9 cellular contexts compared by ENCODE assay signal in genomic region chr12:1591543-1591942, GRCh38. TPM values are rescaled to one million over a fixed set of nuclear protein-coding genes. Genes with fewer than 3 reads are reported as not detected.
DNase-seq lines count a peak whose midpoint lies in the region; ATAC-seq, FAIRE-seq and TF ChIP-seq lines count a peak whose summit lies in the region.
"Had no signal": no experiment of that assay in that cellular context is flagged by ENCODE, and none has a peak within 500 bp of the region (broad histone marks: within the 10 kb centered on the region; RNA-seq: fewer than 3 reads in every experiment).

No MANE protein-coding gene starts in this region.

- DNase-seq in heart left ventricle (no peak), cardiac septum (ENCODE audit: low spot score) (no peak), transverse colon (no peak), NCI-H345 (lab: John Stamatoyannopoulos, UW) (no peak), GM19239 (ENCODE audit: insufficient read length, low spot score) (no peak)
- DNase-seq in activated naive CD8-positive, alpha-beta T cell treated with anti-CD3 and anti-CD28 coated beads, Interleukin-2, amount 50 U/mL, for 24 hours: peak; percentile 22
- DNase-seq: aorta had no signal

- TF ChIP-seq CTCF in heart left ventricle (IDR thresholded peaks at IDR 0.05) (no peak), liver (IDR thresholded peaks at IDR 0.05; ENCODE audit: low read depth, low read length, missing input control) (no peak), transverse colon (IDR thresholded peaks at IDR 0.05) (no peak)

- in situ Hi-C loops in transverse colon (cut with MboI; ENCODE audit: low pct_ligation_motif_present in 1 of 4, low pct_unique_long_range_greater_than_20kb in 1 of 4, low sequenced_read_pairs in 3 of 4): loop anchor here in 1 of 4 donors (25.0 kb wide), 1 partner anchor 479 kb away; no protein-coding TSS in a partner anchor

- no peak for TF ChIP-seq RAD21 in liver (IDR thresholded peaks at IDR 0.05)

- H3K9ac ChIP-seq in liver (ENCODE audit: low read depth in 1 of 2, low read length in 2 of 2): peak overlapping the region; percentile 63

- TF ChIP-seq POLR2A in heart left ventricle (IDR thresholded peaks at IDR 0.05): no peak
- TF ChIP-seq POLR2A in transverse colon (IDR thresholded peaks at IDR 0.05): no peak

- no peak for ATAC-seq in heart left ventricle
- no peak for ATAC-seq in activated naive CD8-positive, alpha-beta T cell treated with anti-CD3 and anti-CD28 coated beads, Interleukin-2, amount 50 U/mL, for 24 hours
- ATAC-seq in HG03432 (IDR thresholded peaks at IDR 0.05; ENCODE audit: unreplicated experiment): no peak

- FAIRE-seq in GM19239 (lab: Jason Lieb, UNC): no peak

- H3K36me3 Mint-ChIP-seq in activated naive CD8-positive, alpha-beta T cell treated with anti-CD3 and anti-CD28 coated beads, Interleukin-2, amount 50 U/mL, for 24 hours (ENCODE audit: low read depth): peaks cover 7% of the 10 kb centered on the region

- peaks cover 64% of the 10 kb centered on the region for H3K4me1 Mint-ChIP-seq in activated naive CD8-positive, alpha-beta T cell treated with anti-CD3 and anti-CD28 coated beads, Interleukin-2, amount 50 U/mL, for 24 hours

- H3K4me3 ChIP-seq in heart left ventricle (peak overlapping the region; percentile 17 to 99 (median 82)), liver (ENCODE audit: low read depth in 1 of 3, low read length in 3 of 3) (peak overlapping the region in 1 of 3 donors; percentile 18), transverse colon (peak overlapping the region in 3 of 4 donors; percentile 5 to 78 (median 66))

- H3K4me1 ChIP-seq in heart left ventricle (peaks cover 0 to 75% (median 58%) of the 10 kb centered on the region in 12 donors), liver (ENCODE audit: control insufficient read depth in 4 of 4, insufficient read depth in 4 of 4, low read length in 3 of 4) (peaks cover 7 to 51% (median 37%) of the 10 kb centered on the region in 4 donors), transverse colon (peaks cover 15 to 84% (median 72%) of the 10 kb centered on the region in 4 donors)

- H3K36me3 ChIP-seq in heart left ventricle (peaks cover 0 to 6% (median 0%) of the 10 kb centered on the region in 9 donors), liver (ENCODE audit: control insufficient read depth in 4 of 4, insufficient read depth in 3 of 4, low read depth in 1 of 4, low read length in 3 of 4) (no peaks in the 10 kb centered on the region), transverse colon (no peaks in the 10 kb centered on the region)

- H3K9me3 ChIP-seq in heart left ventricle (no peaks in the 10 kb centered on the region), liver (ENCODE audit: control insufficient read depth in 4 of 4, low read length in 3 of 4) (no peaks in the 10 kb centered on the region), transverse colon (no peaks in the 10 kb centered on the region)

- H3K27me3 ChIP-seq in heart left ventricle: no peaks in the 10 kb centered on the region
- no peaks in the 10 kb centered on the region for H3K27me3 ChIP-seq in liver (ENCODE audit: control insufficient read depth in 4 of 4, insufficient read depth in 4 of 4, low read length in 3 of 4)
- no peaks in the 10 kb centered on the region for H3K27me3 ChIP-seq in transverse colon

- intact Hi-C loops in heart left ventricle (cut with DNase I): loop anchor here in 4 of 10 donors (5.0 to 10.0 kb wide), 5 partner anchors 389 to 1017 kb away; partner anchors contain the start of genes ERC1 (in 1 of the 4) and RAD52 (in 1 of the 4)
- intact Hi-C loops in cardiac septum (cut with DNase I): loop anchor here (5.0 to 10.0 kb wide), 4 partner anchors 387 to 837 kb away; partner anchors contain the start of genes ERC1, RAD52 and WNK1
- intact Hi-C loops in transverse colon (cut with DNase I; ENCODE audit: low total_unique reads): no loop called here

- H3K4me3 Mint-ChIP-seq in activated naive CD8-positive, alpha-beta T cell treated with anti-CD3 and anti-CD28 coated beads, Interleukin-2, amount 50 U/mL, for 24 hours: peak overlapping the region; percentile 93

- WGBS in heart left ventricle, 4 donors: 26 to 46% (median 28%) methylated on average over 4 of the region's 4 CpGs
- WGBS in liver: 41% methylated on average over 4 of the region's 4 CpGs
- WGBS in transverse colon (ENCODE audit: low coverage in 1 of 2), 2 donors: 15 to 25% methylated on average over 4 of the region's 4 CpGs

- H3K27ac Mint-ChIP-seq in activated naive CD8-positive, alpha-beta T cell treated with anti-CD3 and anti-CD28 coated beads, Interleukin-2, amount 50 U/mL, for 24 hours: peak overlapping the region; percentile 74

- TF ChIP-seq EP300 in transverse colon (IDR thresholded peaks at IDR 0.05; ENCODE audit: low read depth): no peak

- no peaks in the 10 kb centered on the region for H3K9me3 Mint-ChIP-seq in activated naive CD8-positive, alpha-beta T cell treated with anti-CD3 and anti-CD28 coated beads, Interleukin-2, amount 50 U/mL, for 24 hours

- H3K27ac ChIP-seq in heart left ventricle: peak overlapping the region in 10 of 12 donors; percentile 22 to 96 (median 90)
- peak overlapping the region in 1 of 2 donors; percentile 6 for H3K27ac ChIP-seq in liver (ENCODE audit: low read depth in 1 of 2, low read length in 2 of 2)
- peak overlapping the region; percentile 76 to 99 (median 95) for H3K27ac ChIP-seq in transverse colon

- no peaks in the 10 kb centered on the region for H3K27me3 Mint-ChIP-seq in activated naive CD8-positive, alpha-beta T cell treated with anti-CD3 and anti-CD28 coated beads, Interleukin-2, amount 50 U/mL, for 24 hours

TF ChIP-seq in liver, 16 proteins besides CTCF, POLR2A, EP300 and RAD21:
- no peak for TF ChIP-seq EGR1 (IDR thresholded peaks at IDR 0.05; ENCODE audit: low read depth in 2 of 2)
- peak; percentile 38 for TF ChIP-seq NR2F2 (IDR thresholded peaks at IDR 0.05)

RNA-seq across cellular contexts. Expression of gene FBXL14, which starts 2.8 kb away (rescaled TPM):
- total RNA-seq in heart left ventricle (10 to 100 TPM in 1 of 9 donors, 1 to 10 TPM in 8; 4.7 to 10.1 (median 8.4) TPM), cardiac septum (6.9 TPM), liver (1 to 10 TPM; 5.1 to 7.5 TPM), transverse colon (10 to 100 TPM; 15.5 to 44.4 (median 28.0) TPM)
- polyA plus RNA-seq in heart left ventricle (1 to 10 TPM; 1.7 to 9.0 TPM), liver (1 to 10 TPM in 1 of 2 donors, under 1 TPM in 1; 0.67 to 4.8 TPM)

RNA-seq across cellular contexts. Expression of gene WNT5B, which starts 37.5 kb away (rescaled TPM):
- total RNA-seq in heart left ventricle (1 to 10 TPM in 5 of 9 donors, under 1 TPM in 4; 0.52 to 3.9 (median 1.3) TPM), cardiac septum (0.43 TPM), liver (1 to 10 TPM in 1 of 2 donors, under 1 TPM in 1; 0.59 to 2.4 TPM), transverse colon (1 to 10 TPM in 2 of 4 donors, under 1 TPM in 1, not detected in 1; 0.80 to 3.5 (median 3.5) TPM)
- polyA plus RNA-seq in heart left ventricle (1 to 10 TPM; 1.3 to 1.7 TPM), liver (1 to 10 TPM in 1 of 2 donors, under 1 TPM in 1; 0.92 to 1.0 TPM)
